8 cellular contexts compared by ENCODE assay signal in the genomic region with DNA sequence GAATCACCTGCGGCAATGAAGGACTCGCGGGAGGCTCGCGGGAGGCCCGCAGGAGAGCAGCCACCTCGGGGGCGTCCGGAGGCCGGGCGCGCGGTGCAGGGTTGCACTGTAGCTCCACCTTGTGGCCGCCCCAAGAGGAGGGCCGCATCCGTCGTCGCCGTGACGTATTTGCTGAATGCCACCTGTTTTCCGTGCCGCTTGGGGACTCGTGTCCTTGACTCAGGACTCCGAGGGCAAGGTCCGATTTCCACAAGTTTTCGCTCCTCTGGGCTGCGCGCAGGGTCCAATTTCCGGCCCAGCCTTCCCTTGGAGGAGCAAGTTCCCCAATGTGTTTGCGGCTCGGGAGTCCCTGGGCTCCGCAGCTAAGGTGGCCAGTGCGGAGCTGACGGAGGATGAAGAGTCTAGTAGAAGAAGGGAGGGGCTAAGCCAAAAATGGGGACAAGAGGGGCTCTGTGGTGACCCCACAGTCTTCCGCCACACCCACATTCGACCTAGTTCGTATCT. TPM values are rescaled to one million over a fixed set of nuclear protein-coding genes. Genes with fewer than 3 reads are reported as not detected.
A peak's percentile ranks its signal among the peaks of the same experiment; 100 is the strongest.
DNase-seq lines count a peak whose midpoint lies in the region; ATAC-seq and TF ChIP-seq lines count a peak whose summit lies in the region.

No MANE protein-coding gene starts in this region.

- peak; percentile 63 for ATAC-seq in GM19455 (IDR thresholded peaks at IDR 0.05; ENCODE audit: unreplicated experiment)
- peak; percentile 66 for ATAC-seq in PC-3
- ATAC-seq in natural killer cell treated with Interleukin-12 subunit alpha and Interleukin-12 subunit beta and Interleukin-15 and Interleukin-18, amount 100 ng/mL, for 72 hours = peak; percentile 84

- TF ChIP-seq EP300 in stomach (IDR thresholded peaks at IDR 0.05) = no peak

- peaks cover 4% of the 10 kb centered on the region for H3K4me1 ChIP-seq in CD8-positive, alpha-beta memory T cell (ENCODE audit: insufficient read depth, low read length)
- H3K4me1 ChIP-seq in PC-3 (ENCODE audit: insufficient read depth, low read length) (peaks cover 22% of the 10 kb centered on the region), stomach (peaks cover 0 to 9% (median 4%) of the 10 kb centered on the region in 4 donors)

- TSS peak; percentile 80 for BruUV-seq in PC-3 (replicated peaks; lab: Mats Ljungman, UMichigan)

- H3K27ac ChIP-seq in CD8-positive, alpha-beta memory T cell (ENCODE audit: low read depth, low read length) = peak overlapping the region; percentile 79
- H3K27ac ChIP-seq in PC-3 (ENCODE audit: low read length) (0 out of 2 replicates have a peak overlapping the region, but pooled peaks have one; percentile 37), stomach (peak overlapping the region; percentile 73 to 85 (median 77))

- intact Hi-C loops in PC-3 (cut with micrococcal nuclease) (loop anchor here (1.0 to 2.0 kb wide), 4 partner anchors 103 to 301 kb away; partner anchors contain the start of genes IGBP1 and KIF4A), stomach (cut with DNase I; ENCODE audit: low total_unique reads) (no loop called here)

- no peaks in the 10 kb centered on the region for H3K9me3 ChIP-seq in CD8-positive, alpha-beta memory T cell (ENCODE audit: low read length)
- H3K9me3 ChIP-seq in PC-3 (ENCODE audit: low read length) (no peaks in the 10 kb centered on the region), stomach (no peaks in the 10 kb centered on the region)

- peaks cover 0 to 5% (median 0%) of the 10 kb centered on the region in 3 donors for H3K36me3 Mint-ChIP-seq in CD8-positive, alpha-beta memory T cell
- no peaks in the 10 kb centered on the region for H3K36me3 Mint-ChIP-seq in natural killer cell treated with Interleukin-12 subunit alpha and Interleukin-12 subunit beta and Interleukin-15 and Interleukin-18, amount 100 ng/mL, for 72 hours

- H3K79me2 ChIP-seq in PC-3 (ENCODE audit: low read length) = no peaks in the 10 kb centered on the region

- H2AFZ ChIP-seq in PC-3 (ENCODE audit: low read length) = peak overlapping the region; percentile 100

- WGBS in stomach, 5 donors = 0 to 37% (median 6%) methylated on average over 3 to 37 of the region's 37 CpGs

- TF ChIP-seq CTCF in PC-3 (conservative IDR thresholded peaks at IDR 0.05; ENCODE audit: low read depth, low read length) (peak; percentile 72), stomach (IDR thresholded peaks at IDR 0.05) (peak in 5 of 7 experiments; percentile 51 to 68 (median 60))

- no peaks in the 10 kb centered on the region for H3K9me3 Mint-ChIP-seq in CD8-positive, alpha-beta memory T cell
- H3K9me3 Mint-ChIP-seq in natural killer cell treated with Interleukin-12 subunit alpha and Interleukin-12 subunit beta and Interleukin-15 and Interleukin-18, amount 100 ng/mL, for 72 hours = no peaks in the 10 kb centered on the region

- CTCF ChIA-PET in CD8-positive, alpha-beta memory T cell (lab: Charles Lee) = interaction anchor here (0.9 to 3.7 kb wide), 10 partner anchors 9 to 301 kb away, joined by 3 to 26 read pairs (median 6); partner anchors contain the start of genes DLG3 and IGBP1
- CTCF ChIA-PET in PC-3 (lab: Charles Lee) = interaction anchor here (0.6 to 1.0 kb wide), 2 partner anchors 11 to 120 kb away, joined by 3 to 5 read pairs; partner anchors contain the start of gene GDPD2

- H3K4me2 ChIP-seq in PC-3 (ENCODE audit: low read length) = peak overlapping the region; percentile 99

- no peaks in the 10 kb centered on the region for H3F3A ChIP-seq in PC-3 (ENCODE audit: low read length, unreplicated experiment)

- H3K27me3 ChIP-seq in CD8-positive, alpha-beta memory T cell (ENCODE audit: insufficient read depth, low read length, poor library complexity, severe bottlenecking) = no peaks in the 10 kb centered on the region
- H3K27me3 ChIP-seq in PC-3 (ENCODE audit: low read length) (no peaks in the 10 kb centered on the region), stomach (peaks cover 0 to 6% (median 0%) of the 10 kb centered on the region in 3 donors)

- peak overlapping the region; percentile 90 to 99 (median 92) for H3K4me3 Mint-ChIP-seq in CD8-positive, alpha-beta memory T cell
- H3K4me3 Mint-ChIP-seq in natural killer cell treated with Interleukin-12 subunit alpha and Interleukin-12 subunit beta and Interleukin-15 and Interleukin-18, amount 100 ng/mL, for 72 hours = peak overlapping the region; percentile 86

- peak; percentile 67 to 83 (median 72) for DNase-seq in CD8-positive, alpha-beta memory T cell
- DNase-seq in HT-29 (ENCODE audit: low spot score) (peak; percentile 78), PC-3 (peak; percentile 64), fibroblast of gingiva (ENCODE audit: low read depth) (peak; percentile 27), stomach (peak; percentile 82)
- peak; percentile 76 to 83 for DNase-seq in activated T-cell treated with anti-CD3 and anti-CD28 coated beads, Interleukin-2, amount 50 U/mL, for 48 hours
- peak; percentile 75 for DNase-seq in natural killer cell treated with Interleukin-12 subunit alpha and Interleukin-12 subunit beta and Interleukin-15 and Interleukin-18, amount 100 ng/mL, for 72 hours (ENCODE audit: low spot score)

- H3K4me1 Mint-ChIP-seq in CD8-positive, alpha-beta memory T cell = peaks cover 14 to 32% (median 15%) of the 10 kb centered on the region in 3 donors
- peaks cover 14 to 25% of the 10 kb centered on the region in 2 donors for H3K4me1 Mint-ChIP-seq in natural killer cell treated with Interleukin-12 subunit alpha and Interleukin-12 subunit beta and Interleukin-15 and Interleukin-18, amount 100 ng/mL, for 72 hours (ENCODE audit: low read depth in 2 of 2)

- no peaks in the 10 kb centered on the region for H3K36me3 ChIP-seq in CD8-positive, alpha-beta memory T cell (ENCODE audit: insufficient read depth, low read length)
- H3K36me3 ChIP-seq in PC-3 (ENCODE audit: low read depth, low read length) (no peaks in the 10 kb centered on the region), stomach (no peaks in the 10 kb centered on the region)

- POLR2A ChIA-PET in CD8-positive, alpha-beta memory T cell (lab: Charles Lee) = interaction anchor here (0.5 to 1.8 kb wide), 4 partner anchors 18 to 300 kb away, joined by 3 to 10 read pairs (median 4); partner anchors contain the start of gene IGBP1
- POLR2A ChIA-PET in PC-3 (lab: Charles Lee; ENCODE audit: unreplicated experiment) = no interaction called here

- H3K9ac ChIP-seq in PC-3 (ENCODE audit: low read length) = peak overlapping the region; percentile 66

- no peaks in the 10 kb centered on the region for H4K20me1 ChIP-seq in PC-3 (ENCODE audit: low read length)

- no peaks in the 10 kb centered on the region for H3K9me2 ChIP-seq in PC-3 (replicated peaks; ENCODE audit: low read length)

- peak overlapping the region; percentile 70 for H3K4me3 ChIP-seq in CD8-positive, alpha-beta memory T cell (ENCODE audit: low read length)
- H3K4me3 ChIP-seq in PC-3 (ENCODE audit: low read length) = peak overlapping the region; percentile 93
- H3K4me3 ChIP-seq in stomach = peak overlapping the region; percentile 51 to 63 (median 58)

- H3K27ac Mint-ChIP-seq in CD8-positive, alpha-beta memory T cell = peak overlapping the region; percentile 88 to 97 (median 96)
- peak overlapping the region; percentile 65 to 70 for H3K27ac Mint-ChIP-seq in natural killer cell treated with Interleukin-12 subunit alpha and Interleukin-12 subunit beta and Interleukin-15 and Interleukin-18, amount 100 ng/mL, for 72 hours

- H3K27me3 Mint-ChIP-seq in CD8-positive, alpha-beta memory T cell = peaks cover 0 to 11% of the 10 kb centered on the region in 2 donors
- H3K27me3 Mint-ChIP-seq in natural killer cell treated with Interleukin-12 subunit alpha and Interleukin-12 subunit beta and Interleukin-15 and Interleukin-18, amount 100 ng/mL, for 72 hours = peaks cover 0 to 2% of the 10 kb centered on the region in 2 donors

- TF ChIP-seq POLR2A in stomach (IDR thresholded peaks at IDR 0.05) = no peak

RNA-seq across cellular contexts. Expression of gene DLG3, which starts 10.7 kb away (rescaled TPM):
- total RNA-seq in CD8-positive, alpha-beta memory T cell = 10 to 100 TPM; 28.1 to 30.4 TPM
- 13.5 TPM for polyA plus RNA-seq in CD8-positive, alpha-beta memory T cell
- total RNA-seq in HT-29 (2014; rRNA removed; shearing (Covaris generic)) = 40.8 and 55.6 TPM in 2 replicates
- total RNA-seq in PC-3 (2014; rRNA removed) (26.4 and 32.7 TPM in 2 replicates), stomach (10 to 100 TPM; 11.7 to 44.8 (median 24.3) TPM)
- total RNA-seq in natural killer cell treated with Interleukin-12 subunit alpha and Interleukin-12 subunit beta and Interleukin-15 and Interleukin-18, amount 100 ng/mL, for 72 hours = 10 to 100 TPM in 1 of 2 donors, 1 to 10 TPM in 1; 9.5 to 13.2 TPM
- polyA plus RNA-seq in stomach = 10 to 100 TPM; 15.9 to 25.1 (median 17.7) TPM

RNA-seq across cellular contexts. Expression of gene GDPD2, which starts 10.8 kb away (rescaled TPM):
- total RNA-seq in CD8-positive, alpha-beta memory T cell = under 1 TPM in 1 of 2 experiments, not detected in 1; 0.09 TPM
- not detected for polyA plus RNA-seq in CD8-positive, alpha-beta memory T cell
- total RNA-seq in HT-29 (2014; rRNA removed; shearing (Covaris generic)) = not detected in 2 replicates
- total RNA-seq in PC-3 (2014; rRNA removed) = 0.04 TPM in 1 of 2 replicates, not detected in the other
- total RNA-seq in natural killer cell treated with Interleukin-12 subunit alpha and Interleukin-12 subunit beta and Interleukin-15 and Interleukin-18, amount 100 ng/mL, for 72 hours = under 1 TPM; 0.17 to 0.81 TPM
- total RNA-seq in stomach = 10 to 100 TPM in 1 of 5 donors, 1 to 10 TPM in 1, not detected in 3; 1.3 to 18.2 TPM
- polyA plus RNA-seq in stomach = under 1 TPM in 1 of 3 donors, not detected in 2; 0.18 TPM

Comparison
In these comparisons a context has a peak if more than half of its experiments do, and no peak if none do; other contexts are left out.
1. Peak in every context shown above with its lines: DNase-seq, ATAC-seq, H3K4me3 ChIP-seq and H3K27ac ChIP-seq.
2. DNase-seq: peak in every context shown above with its lines; median percentile 82 in stomach; 80 in activated T-cell treated with anti-CD3 and anti-CD28 coated beads, Interleukin-2, amount 50 U/mL, for 48 hours; 78 in HT-29; 75 in natural killer cell treated with Interleukin-12 subunit alpha and Interleukin-12 subunit beta and Interleukin-15 and Interleukin-18, amount 100 ng/mL, for 72 hours; 72 in CD8-positive, alpha-beta memory T cell; 64 in PC-3; 27 in fibroblast of gingiva.